In genomic region chr14:99575043-99576023, GRCh38 we compare ENCODE assay signal across 8 cellular contexts. TPM values are rescaled to one million over a fixed set of nuclear protein-coding genes. Genes with fewer than 3 reads are reported as not detected.
A peak's percentile ranks its signal among the peaks of the same experiment; 100 is the strongest.
DNase-seq lines count a peak whose midpoint lies in the region; ATAC-seq and TF ChIP-seq lines count a peak whose summit lies in the region.
"Had no signal": no experiment of that assay in that cellular context is flagged by ENCODE, and none has a peak within 500 bp of the region (broad histone marks: within the 10 kb centered on the region; RNA-seq: fewer than 3 reads in every experiment).

No MANE protein-coding gene starts in this region.

- H3K4me1 ChIP-seq in HEK293 (ENCODE audit: control insufficient read depth, insufficient read depth, low read length) (peaks cover 52% of the 10 kb centered on the region), left ventricle myocardium inferior (peaks cover 98% of the 10 kb centered on the region)

- H3K9me3 ChIP-seq in HEK293 (ENCODE audit: control insufficient read depth, insufficient read depth, low read depth, low read length) (no peaks in the 10 kb centered on the region), left ventricle myocardium inferior (replicated peaks) (no peaks in the 10 kb centered on the region)

- H3K27ac ChIP-seq in HEK293 (ENCODE audit: extremely low read depth, low read depth, low read length) (peak overlapping the region; percentile 38; the same call in 1 of the 2 replicates), left ventricle myocardium inferior (replicated peaks) (peak overlapping the region; percentile 83)

- H3K36me3 ChIP-seq in HEK293 (ENCODE audit: control insufficient read depth in 2 of 2, insufficient read depth in 1 of 2, low read length in 2 of 2) (no peaks in the 10 kb centered on the region), left ventricle myocardium inferior (no peaks in the 10 kb centered on the region)

- no peaks in the 10 kb centered on the region for H3K9me3 Mint-ChIP-seq in stimulated activated naive CD8-positive, alpha-beta T cell treated with anti-CD3 and anti-CD28 coated beads, Interleukin-15, amount 100 ng/mL, for 72 hours
- no peaks in the 10 kb centered on the region for H3K9me3 Mint-ChIP-seq in T-helper 2 cell treated with Interferon-gamma antibody and Interleukin-4, amounts not matched to agents 5 μg/mL and 100 μg/mL, for 36 hours

- CTCF ChIA-PET in HEK293 (lab: Yijun Ruan, JAX): interaction anchor here (0.7 to 1.9 kb wide), 9 partner anchors 8 to 155 kb away, joined by 3 to 6 read pairs (median 3); partner anchors contain the start of gene CYP46A1

- no peaks in the 10 kb centered on the region for H3K27me3 ChIP-seq in left ventricle myocardium inferior (ENCODE audit: low read depth)

- H3K4me1 Mint-ChIP-seq in stimulated activated naive CD8-positive, alpha-beta T cell treated with anti-CD3 and anti-CD28 coated beads, Interleukin-15, amount 100 ng/mL, for 72 hours: peaks cover 19% of the 10 kb centered on the region
- no peaks in the 10 kb centered on the region for H3K4me1 Mint-ChIP-seq in T-helper 2 cell treated with Interferon-gamma antibody and Interleukin-4, amounts not matched to agents 5 μg/mL and 100 μg/mL, for 36 hours (ENCODE audit: low read depth)

- H3K36me3 Mint-ChIP-seq in T-helper 2 cell treated with Interferon-gamma antibody and Interleukin-4, amounts not matched to agents 5 μg/mL and 100 μg/mL, for 36 hours (ENCODE audit: low read depth): no peaks in the 10 kb centered on the region

- no peak overlapping the region for H3K4me3 Mint-ChIP-seq in stimulated activated naive CD8-positive, alpha-beta T cell treated with anti-CD3 and anti-CD28 coated beads, Interleukin-15, amount 100 ng/mL, for 72 hours
- H3K4me3 Mint-ChIP-seq in T-helper 2 cell treated with Interferon-gamma antibody and Interleukin-4, amounts not matched to agents 5 μg/mL and 100 μg/mL, for 36 hours: no peak overlapping the region

- H3K27me3 Mint-ChIP-seq in stimulated activated naive CD8-positive, alpha-beta T cell treated with anti-CD3 and anti-CD28 coated beads, Interleukin-15, amount 100 ng/mL, for 72 hours: no peaks in the 10 kb centered on the region
- no peaks in the 10 kb centered on the region for H3K27me3 Mint-ChIP-seq in T-helper 2 cell treated with Interferon-gamma antibody and Interleukin-4, amounts not matched to agents 5 μg/mL and 100 μg/mL, for 36 hours (ENCODE audit: low read depth)

- H3K4me3 ChIP-seq in HEK293 (ENCODE audit: low read depth, low read length) (no peak overlapping the region), left ventricle myocardium inferior (peak overlapping the region; percentile 25)

- TF ChIP-seq CTCF in HEK293 (tag by site-specific recombination; IDR thresholded peaks at IDR 0.05) (0 out of 2 replicates have a peak, but pooled peaks have one; percentile 35), left ventricle myocardium inferior (IDR thresholded peaks at IDR 0.05; ENCODE audit: borderline replicate concordance) (peak; percentile 45)

- intact Hi-C loops in left ventricle myocardium inferior (cut with micrococcal nuclease): no loop called here

- DNase-seq in RPMI7951 (ENCODE audit: low read depth) (peak; percentile 28), left ventricle myocardium inferior (peak; percentile 39), AML-193 (lab: John Stamatoyannopoulos, UW) (no peak)
- no peak for DNase-seq in stimulated activated naive CD8-positive, alpha-beta T cell treated with anti-CD3 and anti-CD28 coated beads, Interleukin-15, amount 100 ng/mL, for 72 hours
- no peak for DNase-seq in T-helper 2 cell treated with Interferon-gamma antibody and Interleukin-4, amounts not matched to agents 5 μg/mL and 100 μg/mL, for 36 hours (ENCODE audit: low spot score)
- DNase-seq: NCI-H2227 treated with DMSO at 0.1 percent for 48 hours had no signal

- ATAC-seq in stimulated activated naive CD8-positive, alpha-beta T cell treated with anti-CD3 and anti-CD28 coated beads, Interleukin-15, amount 100 ng/mL, for 72 hours: peak; percentile 41
- no peak for ATAC-seq in HG02885 (IDR thresholded peaks at IDR 0.05; ENCODE audit: poor library complexity, unreplicated experiment)

- peak overlapping the region in 1 of 2 donors; percentile 72 for H3K27ac Mint-ChIP-seq in stimulated activated naive CD8-positive, alpha-beta T cell treated with anti-CD3 and anti-CD28 coated beads, Interleukin-15, amount 100 ng/mL, for 72 hours
- no peak overlapping the region for H3K27ac Mint-ChIP-seq in T-helper 2 cell treated with Interferon-gamma antibody and Interleukin-4, amounts not matched to agents 5 μg/mL and 100 μg/mL, for 36 hours

- POLR2A ChIA-PET in HEK293 (lab: Yijun Ruan, JAX): interaction anchor here (1.0 to 1.4 kb wide), 4 partner anchors 24 to 37 kb away, joined by 3 to 20 read pairs (median 3); partner anchors contain the start of gene CCDC85C

TF ChIP-seq in HEK293, 187 proteins besides CTCF, POLR2A, EP300 and RAD21 (continues in another document):
- peak; percentile 33; the same call in 1 of the 2 replicates for TF ChIP-seq KLF17 (tag by site-specific recombination; IDR thresholded peaks at IDR 0.05)
- TF ChIP-seq ZNF354C (tag by site-specific recombination; IDR thresholded peaks at IDR 0.05; ENCODE audit: borderline replicate concordance, low read depth): no peak
- no peak for TF ChIP-seq ZNF518A (tag by site-specific recombination; conservative IDR thresholded peaks at IDR 0.05; ENCODE audit: low read depth)
- no peak for TF ChIP-seq ZNF114 (tag by site-specific recombination; IDR thresholded peaks at IDR 0.05)
- 0 out of 2 replicates have a peak, but pooled peaks have one; percentile 18 for TF ChIP-seq PRDM10 (tag by site-specific recombination; IDR thresholded peaks at IDR 0.05)
- TF ChIP-seq ZNF768 (tag by site-specific recombination; IDR thresholded peaks at IDR 0.05): no peak

RNA-seq across cellular contexts. Expression of gene CCDC85C, which starts 28.7 kb away (rescaled TPM):
- 3.4 and 5.8 TPM in 2 replicates for total RNA-seq in RPMI7951 (2014; rRNA removed; shearing (Covaris generic))
- 41.0 TPM for total RNA-seq in left ventricle myocardium inferior

Comparison
In these comparisons a context has a peak if more than half of its experiments do, and no peak if none do; other contexts are left out.
1. DNase-seq: peak in RPMI7951 (single experiment) and left ventricle myocardium inferior (single experiment); none in stimulated activated naive CD8-positive, alpha-beta T cell treated with anti-CD3 and anti-CD28 coated beads, Interleukin-15, amount 100 ng/mL, for 72 hours (0 of 2), AML-193 (0 of 2) and T-helper 2 cell treated with Interferon-gamma antibody and Interleukin-4, amounts not matched to agents 5 μg/mL and 100 μg/mL, for 36 hours (single experiment).